ENCODE assay signal across 17 cellular contexts in genomic region chr13:78309497-78310180, GRCh38.
DNase-seq lines count a peak whose midpoint lies in the region; ATAC-seq, FAIRE-seq and TF ChIP-seq lines count a peak whose summit lies in the region.
"Had no signal": no experiment of that assay in that cellular context is flagged by ENCODE, and none has a peak within 500 bp of the region (broad histone marks: within the 10 kb centered on the region; RNA-seq: fewer than 3 reads in every experiment).

No MANE protein-coding gene starts in this region.

- no peak for DNase-seq in GM19239 (ENCODE audit: insufficient read length, low spot score)
- no peak for DNase-seq in MV-4-11 (lab: John Stamatoyannopoulos, UW)
- no peak for DNase-seq in mucosa of descending colon
- no peak for DNase-seq in GM12891 (ENCODE audit: insufficient read length, low spot score)
- DNase-seq: COR-L47, GOT3, NCI-H1417, NCI-H510A treated with DMSO at 0.1 percent for 48 hours, T-helper 9 cell, thyroid gland had no signal

- H3K4me1 ChIP-seq in mucosa of descending colon (ENCODE audit: low read depth): no peaks in the 10 kb centered on the region
- H3K4me1 ChIP-seq: thyroid gland had no signal

- no peaks in the 10 kb centered on the region for H3K36me3 Mint-ChIP-seq in stimulated activated memory B cell treated with anti-CD40 and anti-IgM and Interleukin-4, amounts not matched to agents 10 μg/mL and 1 μg/mL and 100 μg/mL, for 72 hours
- H3K36me3 Mint-ChIP-seq: activated naive CD4-positive, alpha-beta T cell treated with anti-CD3 and anti-CD28 coated beads, Interleukin-2, amount 50 U/mL, for 24 hours had no signal

- H3K4me3 ChIP-seq in mucosa of descending colon: no peak overlapping the region
- H3K4me3 ChIP-seq: lung, smooth muscle cell, thyroid gland had no signal

- ATAC-seq in HG02588 (IDR thresholded peaks at IDR 0.05; ENCODE audit: unreplicated experiment): peak; percentile 85
- ATAC-seq in HG03342 (IDR thresholded peaks at IDR 0.05; ENCODE audit: unreplicated experiment): peak; percentile 75
- ATAC-seq in stimulated activated memory B cell treated with anti-CD40 and anti-IgM and Interleukin-4, amounts not matched to agents 10 μg/mL and 1 μg/mL and 100 μg/mL, for 72 hours: peak; percentile 28
- ATAC-seq in mucosa of descending colon: no peak
- ATAC-seq: esophagus mucosa had no signal

- H3K9me3 Mint-ChIP-seq in stimulated activated memory B cell treated with anti-CD40 and anti-IgM and Interleukin-4, amounts not matched to agents 10 μg/mL and 1 μg/mL and 100 μg/mL, for 72 hours: no peaks in the 10 kb centered on the region
- H3K9me3 Mint-ChIP-seq: activated naive CD4-positive, alpha-beta T cell treated with anti-CD3 and anti-CD28 coated beads, Interleukin-2, amount 50 U/mL, for 24 hours had no signal

- no peak for TF ChIP-seq CTCF in mucosa of descending colon (IDR thresholded peaks at IDR 0.05)

- no peaks in the 10 kb centered on the region for H3K27me3 Mint-ChIP-seq in stimulated activated memory B cell treated with anti-CD40 and anti-IgM and Interleukin-4, amounts not matched to agents 10 μg/mL and 1 μg/mL and 100 μg/mL, for 72 hours
- H3K27me3 Mint-ChIP-seq: activated naive CD4-positive, alpha-beta T cell treated with anti-CD3 and anti-CD28 coated beads, Interleukin-2, amount 50 U/mL, for 24 hours had no signal

- no peaks in the 10 kb centered on the region for H3K9me3 ChIP-seq in mucosa of descending colon
- H3K9me3 ChIP-seq: thyroid gland had no signal

- H3K27ac Mint-ChIP-seq in stimulated activated memory B cell treated with anti-CD40 and anti-IgM and Interleukin-4, amounts not matched to agents 10 μg/mL and 1 μg/mL and 100 μg/mL, for 72 hours: no peak overlapping the region
- H3K27ac Mint-ChIP-seq: activated naive CD4-positive, alpha-beta T cell treated with anti-CD3 and anti-CD28 coated beads, Interleukin-2, amount 50 U/mL, for 24 hours had no signal

- H3K4me1 Mint-ChIP-seq in stimulated activated memory B cell treated with anti-CD40 and anti-IgM and Interleukin-4, amounts not matched to agents 10 μg/mL and 1 μg/mL and 100 μg/mL, for 72 hours: peaks cover 11% of the 10 kb centered on the region
- H3K4me1 Mint-ChIP-seq: activated naive CD4-positive, alpha-beta T cell treated with anti-CD3 and anti-CD28 coated beads, Interleukin-2, amount 50 U/mL, for 24 hours had no signal

- no peak overlapping the region for H3K4me3 Mint-ChIP-seq in stimulated activated memory B cell treated with anti-CD40 and anti-IgM and Interleukin-4, amounts not matched to agents 10 μg/mL and 1 μg/mL and 100 μg/mL, for 72 hours
- H3K4me3 Mint-ChIP-seq: activated naive CD4-positive, alpha-beta T cell treated with anti-CD3 and anti-CD28 coated beads, Interleukin-2, amount 50 U/mL, for 24 hours had no signal

- no peaks in the 10 kb centered on the region for H3K36me3 ChIP-seq in mucosa of descending colon (ENCODE audit: low read depth)
- H3K36me3 ChIP-seq: thyroid gland had no signal

- TF ChIP-seq POLR2A in GM12891 (IDR thresholded peaks at IDR 0.05; ENCODE audit: low read depth, low read length): no peak

- FAIRE-seq in GM19239 (lab: Jason Lieb, UNC): peak; percentile 21
- FAIRE-seq in GM12891 (lab: Jason Lieb, UNC): no peak

- intact Hi-C loops in mucosa of descending colon (cut with DNase I, micrococcal nuclease): no loop called here

TF ChIP-seq in GM12891, 5 proteins besides CTCF, POLR2A, EP300 and RAD21:
- TF ChIP-seq POLR2AphosphoS5 (IDR thresholded peaks at IDR 0.05; ENCODE audit: low read depth, low read length): no peak
- no peak for TF ChIP-seq PAX5 (IDR thresholded peaks at IDR 0.05; ENCODE audit: insufficient read depth, low read length, severe bottlenecking)
- no peak for TF ChIP-seq POU2F2 (IDR thresholded peaks at IDR 0.05; ENCODE audit: low read depth, low read length)
- no peak for TF ChIP-seq SPI1 (IDR thresholded peaks at IDR 0.05; ENCODE audit: low read depth, low read length)
- no peak for TF ChIP-seq TAF1 (IDR thresholded peaks at IDR 0.05; ENCODE audit: low read depth, low read length)
